ENCODE assay signal across 9 cellular contexts in the genomic region with DNA sequence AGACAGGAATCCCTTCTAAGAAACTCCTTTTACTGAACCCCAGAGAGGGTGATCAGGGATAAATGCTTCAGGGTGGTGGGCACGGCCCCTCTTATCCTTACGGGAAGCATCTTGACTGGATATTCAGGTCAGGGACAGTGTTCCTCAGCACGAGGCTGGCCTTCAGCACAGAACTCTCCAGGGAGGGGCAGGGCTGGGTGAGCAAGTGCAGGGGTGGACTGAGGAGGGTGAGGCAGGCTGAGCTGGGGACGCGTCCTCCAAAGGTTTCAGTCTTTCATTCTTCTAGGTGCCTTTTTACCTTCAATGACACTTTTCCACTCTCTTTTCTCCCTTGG. TPM values are rescaled to one million over a fixed set of nuclear protein-coding genes. Genes with fewer than 3 reads are reported as not detected.
DNase-seq lines count a peak whose midpoint lies in the region; ATAC-seq and TF ChIP-seq lines count a peak whose summit lies in the region.
"Had no signal": no experiment of that assay in that cellular context is flagged by ENCODE, and none has a peak within 500 bp of the region (broad histone marks: within the 10 kb centered on the region; RNA-seq: fewer than 3 reads in every experiment).

No MANE protein-coding gene starts in this region.

- H3K27ac Mint-ChIP-seq in T-helper 17 cell, result peak overlapping the region; percentile 100

- DNase-seq in T-helper 17 cell, result no peak
- DNase-seq in spleen, result no peak
- no peak for DNase-seq in NCI-H1092 (lab: John Stamatoyannopoulos, UW)
- DNase-seq in ascending aorta (ENCODE audit: low spot score in 2 of 2), result no peak
- DNase-seq: Kasumi-1, NCI-H82 had no signal

- H3K36me3 ChIP-seq in gastroesophageal sphincter, result peaks cover 0 to 6% of the 10 kb centered on the region in 2 donors
- peaks cover 0 to 49% (median 10%) of the 10 kb centered on the region in 6 donors for H3K36me3 ChIP-seq in spleen
- H3K36me3 ChIP-seq in ascending aorta, result no peaks in the 10 kb centered on the region

- no peak for TF ChIP-seq EP300 in gastroesophageal sphincter (IDR thresholded peaks at IDR 0.05)

- H3K36me3 Mint-ChIP-seq in T-helper 17 cell (ENCODE audit: low read depth), result peaks cover 2% of the 10 kb centered on the region

- intact Hi-C loops in spleen (cut with DNase I; ENCODE audit: low total_unique reads) (no loop called here), ascending aorta (cut with DNase I) (no loop called here)

- no peaks in the 10 kb centered on the region for H3K27me3 Mint-ChIP-seq in T-helper 17 cell

- H3K4me1 ChIP-seq in gastroesophageal sphincter (peaks cover 0 to 66% (median 29%) of the 10 kb centered on the region in 3 donors), spleen (peaks cover 72 to 100% (median 88%) of the 10 kb centered on the region in 6 donors), ascending aorta (peaks cover 9 to 11% of the 10 kb centered on the region in 2 donors)

- WGBS in gastroesophageal sphincter (ENCODE audit: low coverage in 1 of 2), 2 donors, result 39% methylated on average over 5 of the region's 5 CpGs; no CpG with 5 or more reads in 1 of the 2 donors
- whole genome bisulfite sequencing in spleen, 5 donors, result 48 to 63% (median 51%) methylated on average over 5 of the region's 5 CpGs

- H3K4me3 ChIP-seq in GM12875 (ENCODE audit: low read depth, low read length) (peak overlapping the region; percentile 96), gastroesophageal sphincter (peak overlapping the region in 1 of 2 donors; percentile 70), spleen (peak overlapping the region; percentile 56 to 96 (median 81)), ascending aorta (no peak overlapping the region)

- H3K4me3 Mint-ChIP-seq in T-helper 17 cell, result peak overlapping the region; percentile 95

- H3K27me3 ChIP-seq in gastroesophageal sphincter (no peaks in the 10 kb centered on the region), spleen (replicated peaks in 1 of 7) (no peaks in the 10 kb centered on the region), ascending aorta (no peaks in the 10 kb centered on the region)

- TF ChIP-seq POLR2A in gastroesophageal sphincter (IDR thresholded peaks at IDR 0.05) (no peak), spleen (IDR thresholded peaks at IDR 0.05) (no peak)

- H3K4me1 Mint-ChIP-seq in T-helper 17 cell, result peaks cover 63% of the 10 kb centered on the region

- H3K9me3 ChIP-seq in T-helper 17 cell (ENCODE audit: control insufficient read depth, low read length, poor library complexity, severe bottlenecking) (no peaks in the 10 kb centered on the region), gastroesophageal sphincter (no peaks in the 10 kb centered on the region), spleen (no peaks in the 10 kb centered on the region), ascending aorta (no peaks in the 10 kb centered on the region)

- no peak for TF ChIP-seq CTCF in GM12875 (IDR thresholded peaks at IDR 0.05; ENCODE audit: borderline replicate concordance, insufficient read depth, low read depth, low read length)
- TF ChIP-seq CTCF in gastroesophageal sphincter (IDR thresholded peaks at IDR 0.05), result no peak
- no peak for TF ChIP-seq CTCF in spleen (IDR thresholded peaks at IDR 0.05 in 8 of 11, conservative IDR thresholded peaks at IDR 0.05 in 3 of 11)
- TF ChIP-seq CTCF in ascending aorta (IDR thresholded peaks at IDR 0.05), result no peak

- H3K27ac ChIP-seq in gastroesophageal sphincter (peak overlapping the region; percentile 12 to 82 (median 78)), spleen (peak overlapping the region; percentile 76 to 100 (median 95)), ascending aorta (no peak overlapping the region)

- ATAC-seq in T-helper 17 cell (no peak), gastroesophageal sphincter (no peak), GM19351 (IDR thresholded peaks at IDR 0.05; ENCODE audit: unreplicated experiment) (no peak)

RNA-seq across cellular contexts. Expression of a gene that starts 52.3 kb away (rescaled TPM):
- 100 to 1,000 TPM; 177 to 188 TPM for total RNA-seq in T-helper 17 cell
- 10 to 100 TPM in 2 of 4 donors, 1 to 10 TPM in 2; 6.2 to 23.3 (median 8.5) TPM for total RNA-seq in gastroesophageal sphincter
- total RNA-seq in spleen, result 100 to 1,000 TPM; 121 to 168 (median 131) TPM
- 10 to 100 TPM; 32.2 to 39.5 (median 35.8) TPM for polyA plus RNA-seq in spleen
- 8.9 TPM for total RNA-seq in ascending aorta

RNA-seq across cellular contexts. Expression of a gene that starts 52.6 kb away (rescaled TPM):
- total RNA-seq in T-helper 17 cell (10 to 100 TPM; 43.6 to 45.4 TPM), gastroesophageal sphincter (10 to 100 TPM; 43.7 to 60.1 (median 52.6) TPM), spleen (10 to 100 TPM; 38.7 to 48.6 (median 43.0) TPM), ascending aorta (40.2 TPM)
- 10 to 100 TPM; 41.8 to 51.6 (median 50.0) TPM for polyA plus RNA-seq in spleen

Comparison
In these comparisons a context has a peak if more than half of its experiments do, and no peak if none do; other contexts are left out.
1. H3K4me3 ChIP-seq: peak in GM12875 (single experiment) and spleen (8 of 8); none in ascending aorta (0 of 2).
2. H3K27ac ChIP-seq: peak in gastroesophageal sphincter (4 of 4) and spleen (8 of 8); none in ascending aorta (0 of 2).
3. RNA of a gene that starts 52.3 kb away (total RNA-seq): 177 to 188 TPM in T-helper 17 cell and 121 to 168 TPM in spleen; 6.2 to 23.3 TPM in gastroesophageal sphincter and 8.9 TPM in ascending aorta (single experiment); every median in the first group is over 4 times any median in the second.